Comparison of ENCODE assay signal across 1 cellular context in the genomic region with DNA sequence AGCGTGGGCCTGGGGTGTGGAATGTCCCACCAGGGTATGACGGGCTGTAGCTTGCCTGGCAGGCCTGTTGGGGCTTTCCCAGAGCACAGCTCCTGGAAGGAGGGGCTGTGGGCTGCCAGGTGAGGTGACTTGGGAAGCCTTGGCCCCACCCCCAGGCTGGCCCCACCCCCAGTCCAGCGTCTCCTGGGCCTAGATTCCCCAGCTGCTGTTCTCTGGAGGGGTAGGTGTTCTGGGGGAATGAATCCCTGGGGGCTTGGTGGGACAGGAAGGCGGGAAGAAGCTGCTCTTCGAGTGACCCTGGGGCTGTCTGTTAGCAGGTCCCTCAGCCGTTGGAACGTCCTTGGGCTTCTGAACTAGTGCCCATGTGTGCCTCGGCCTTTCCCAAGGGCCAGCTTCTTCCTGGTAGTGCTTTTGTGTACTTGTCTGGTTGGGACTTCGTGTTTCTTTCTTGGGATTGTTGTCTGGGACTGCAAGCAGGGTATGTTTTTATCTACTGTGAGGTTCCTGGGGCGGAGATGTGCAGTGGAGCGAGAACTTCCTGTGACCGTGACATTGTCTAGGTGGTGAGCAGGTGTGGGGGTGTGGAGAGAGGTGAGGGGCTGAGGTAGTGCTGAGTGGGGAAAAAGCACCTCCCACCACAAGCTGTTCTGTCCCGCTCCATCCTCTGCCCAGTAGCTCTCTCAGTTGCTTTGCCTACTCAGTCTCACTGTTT.
TF ChIP-seq lines count a peak whose summit lies in the region.

No MANE protein-coding gene starts in this region.

TF ChIP-seq in HepG2, 621 proteins besides CTCF, POLR2A, EP300 and RAD21 (continues in another document):
- TF ChIP-seq TMF1 (CRISPR knock-in tag; IDR thresholded peaks at IDR 0.05; ENCODE audit: low read depth) (no peak), ZSCAN12 (CRISPR knock-in tag; IDR thresholded peaks at IDR 0.05) (no peak), ZNF256 (CRISPR knock-in tag; conservative IDR thresholded peaks at IDR 0.05) (no peak), RBAK (CRISPR knock-in tag; IDR thresholded peaks at IDR 0.05) (no peak), ZNF773 (CRISPR knock-in tag; IDR thresholded peaks at IDR 0.05; ENCODE audit: borderline replicate concordance) (no peak), ATF3 (CRISPR knock-in tag; IDR thresholded peaks at IDR 0.05) (no peak), CHCHD3 (CRISPR knock-in tag; IDR thresholded peaks at IDR 0.05) (no peak), ZNF788 (CRISPR knock-in tag; IDR thresholded peaks at IDR 0.05; ENCODE audit: borderline replicate concordance) (no peak), IRF2 (CRISPR knock-in tag; IDR thresholded peaks at IDR 0.05) (no peak), ZNF326 (CRISPR knock-in tag; IDR thresholded peaks at IDR 0.05; ENCODE audit: borderline replicate concordance) (no peak), ZNF180 (CRISPR knock-in tag; IDR thresholded peaks at IDR 0.05; ENCODE audit: borderline replicate concordance, low read depth) (no peak), CAMTA2 (CRISPR knock-in tag; IDR thresholded peaks at IDR 0.05; ENCODE audit: borderline replicate concordance) (no peak), KLF16 (CRISPR knock-in tag; IDR thresholded peaks at IDR 0.05) (no peak), KDM5B (CRISPR knock-in tag; IDR thresholded peaks at IDR 0.05; ENCODE audit: borderline replicate concordance) (no peak), TRIM24 (CRISPR knock-in tag; IDR thresholded peaks at IDR 0.05) (no peak), ZNF619 (CRISPR knock-in tag; IDR thresholded peaks at IDR 0.05) (no peak), FOXK2 (IDR thresholded peaks at IDR 0.05) (no peak), PATZ1 (CRISPR knock-in tag; IDR thresholded peaks at IDR 0.05) (no peak), U2AF1 (optimal IDR thresholded peaks at IDR 0.05; ENCODE audit: low read depth, low read length) (no peak), ZKSCAN5 (CRISPR knock-in tag; IDR thresholded peaks at IDR 0.05) (no peak), XBP1 (CRISPR knock-in tag; IDR thresholded peaks at IDR 0.05) (no peak), KDM1A (CRISPR knock-in tag; IDR thresholded peaks at IDR 0.05) (no peak), ATAD3A (CRISPR knock-in tag; IDR thresholded peaks at IDR 0.05) (no peak), KLF9 (CRISPR knock-in tag; IDR thresholded peaks at IDR 0.05; ENCODE audit: low read depth) (no peak), ZNF367 (CRISPR knock-in tag; IDR thresholded peaks at IDR 0.05; ENCODE audit: borderline replicate concordance) (no peak), ZSCAN31 (CRISPR knock-in tag; IDR thresholded peaks at IDR 0.05; ENCODE audit: low read depth) (no peak), ARNT2 (CRISPR knock-in tag; IDR thresholded peaks at IDR 0.05; ENCODE audit: low read depth) (no peak), THAP7 (CRISPR knock-in tag; IDR thresholded peaks at IDR 0.05) (no peak), CBFB (CRISPR knock-in tag; IDR thresholded peaks at IDR 0.05) (no peak), PTBP1 (IDR thresholded peaks at IDR 0.05; ENCODE audit: low read depth, low read length, poor library complexity, severe bottlenecking) (no peak), PHB2 (IDR thresholded peaks at IDR 0.05; ENCODE audit: partially characterized antibody) (no peak), ZFP37 (CRISPR knock-in tag; IDR thresholded peaks at IDR 0.05; ENCODE audit: borderline replicate concordance) (no peak), REXO4 (CRISPR knock-in tag; IDR thresholded peaks at IDR 0.05; ENCODE audit: borderline replicate concordance) (no peak), AKNA (CRISPR knock-in tag; IDR thresholded peaks at IDR 0.05; ENCODE audit: borderline replicate concordance) (no peak), HNF4G (IDR thresholded peaks at IDR 0.05; ENCODE audit: borderline replicate concordance, low read depth, low read length) (no peak), HNF4G (CRISPR knock-in tag; IDR thresholded peaks at IDR 0.05; ENCODE audit: borderline replicate concordance, low read depth) (0 out of 2 replicates have a peak, but pooled peaks have one; percentile 0), ZNF75D (CRISPR knock-in tag; IDR thresholded peaks at IDR 0.05; ENCODE audit: borderline replicate concordance) (no peak), ZNF33A (CRISPR knock-in tag; IDR thresholded peaks at IDR 0.05; ENCODE audit: borderline replicate concordance) (no peak), KMT2A (CRISPR knock-in tag; IDR thresholded peaks at IDR 0.05) (0 out of 2 replicates have a peak, but pooled peaks have one; percentile 48), ZNF839 (CRISPR knock-in tag; IDR thresholded peaks at IDR 0.05; ENCODE audit: borderline replicate concordance) (0 out of 2 replicates have a peak, but pooled peaks have one; percentile 22), ZNF556 (CRISPR knock-in tag; IDR thresholded peaks at IDR 0.05; ENCODE audit: borderline replicate concordance) (no peak)
- TF ChIP-seq, protein P1, sequence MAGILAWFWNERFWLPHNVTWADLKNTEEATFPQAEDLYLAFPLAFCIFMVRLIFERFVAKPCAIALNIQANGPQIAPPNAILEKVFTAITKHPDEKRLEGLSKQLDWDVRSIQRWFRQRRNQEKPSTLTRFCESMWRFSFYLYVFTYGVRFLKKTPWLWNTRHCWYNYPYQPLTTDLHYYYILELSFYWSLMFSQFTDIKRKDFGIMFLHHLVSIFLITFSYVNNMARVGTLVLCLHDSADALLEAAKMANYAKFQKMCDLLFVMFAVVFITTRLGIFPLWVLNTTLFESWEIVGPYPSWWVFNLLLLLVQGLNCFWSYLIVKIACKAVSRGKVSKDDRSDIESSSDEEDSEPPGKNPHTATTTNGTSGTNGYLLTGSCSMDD (CRISPR knock-in tag; IDR thresholded peaks at IDR 0.05) = no peak
- TF ChIP-seq, protein P2, sequence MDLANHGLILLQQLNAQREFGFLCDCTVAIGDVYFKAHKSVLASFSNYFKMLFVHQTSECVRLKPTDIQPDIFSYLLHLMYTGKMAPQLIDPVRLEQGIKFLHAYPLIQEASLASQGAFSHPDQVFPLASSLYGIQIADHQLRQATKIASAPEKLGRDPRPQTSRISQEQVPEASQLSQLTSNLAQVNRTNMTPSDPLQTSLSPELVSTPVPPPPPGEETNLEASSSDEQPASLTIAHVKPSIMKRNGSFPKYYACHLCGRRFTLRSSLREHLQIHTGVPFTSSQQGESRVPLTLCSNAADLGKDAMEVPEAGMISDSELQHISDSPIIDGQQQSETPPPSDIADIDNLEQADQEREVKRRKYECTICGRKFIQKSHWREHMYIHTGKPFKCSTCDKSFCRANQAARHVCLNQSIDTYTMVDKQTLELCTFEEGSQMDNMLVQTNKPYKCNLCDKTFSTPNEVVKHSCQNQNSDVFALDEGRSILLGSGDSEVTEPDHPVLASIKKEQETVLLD (CRISPR knock-in tag; IDR thresholded peaks at IDR 0.05; ENCODE audit: low read depth) = no peak
- TF ChIP-seq, protein P3, sequence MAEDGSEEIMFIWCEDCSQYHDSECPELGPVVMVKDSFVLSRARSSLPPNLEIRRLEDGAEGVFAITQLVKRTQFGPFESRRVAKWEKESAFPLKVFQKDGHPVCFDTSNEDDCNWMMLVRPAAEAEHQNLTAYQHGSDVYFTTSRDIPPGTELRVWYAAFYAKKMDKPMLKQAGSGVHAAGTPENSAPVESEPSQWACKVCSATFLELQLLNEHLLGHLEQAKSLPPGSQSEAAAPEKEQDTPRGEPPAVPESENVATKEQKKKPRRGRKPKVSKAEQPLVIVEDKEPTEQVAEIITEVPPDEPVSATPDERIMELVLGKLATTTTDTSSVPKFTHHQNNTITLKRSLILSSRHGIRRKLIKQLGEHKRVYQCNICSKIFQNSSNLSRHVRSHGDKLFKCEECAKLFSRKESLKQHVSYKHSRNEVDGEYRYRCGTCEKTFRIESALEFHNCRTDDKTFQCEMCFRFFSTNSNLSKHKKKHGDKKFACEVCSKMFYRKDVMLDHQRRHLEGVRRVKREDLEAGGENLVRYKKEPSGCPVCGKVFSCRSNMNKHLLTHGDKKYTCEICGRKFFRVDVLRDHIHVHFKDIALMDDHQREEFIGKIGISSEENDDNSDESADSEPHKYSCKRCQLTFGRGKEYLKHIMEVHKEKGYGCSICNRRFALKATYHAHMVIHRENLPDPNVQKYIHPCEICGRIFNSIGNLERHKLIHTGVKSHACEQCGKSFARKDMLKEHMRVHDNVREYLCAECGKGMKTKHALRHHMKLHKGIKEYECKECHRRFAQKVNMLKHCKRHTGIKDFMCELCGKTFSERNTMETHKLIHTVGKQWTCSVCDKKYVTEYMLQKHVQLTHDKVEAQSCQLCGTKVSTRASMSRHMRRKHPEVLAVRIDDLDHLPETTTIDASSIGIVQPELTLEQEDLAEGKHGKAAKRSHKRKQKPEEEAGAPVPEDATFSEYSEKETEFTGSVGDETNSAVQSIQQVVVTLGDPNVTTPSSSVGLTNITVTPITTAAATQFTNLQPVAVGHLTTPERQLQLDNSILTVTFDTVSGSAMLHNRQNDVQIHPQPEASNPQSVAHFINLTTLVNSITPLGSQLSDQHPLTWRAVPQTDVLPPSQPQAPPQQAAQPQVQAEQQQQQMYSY (CRISPR knock-in tag; IDR thresholded peaks at IDR 0.05) = no peak
- TF ChIP-seq, protein P4, sequence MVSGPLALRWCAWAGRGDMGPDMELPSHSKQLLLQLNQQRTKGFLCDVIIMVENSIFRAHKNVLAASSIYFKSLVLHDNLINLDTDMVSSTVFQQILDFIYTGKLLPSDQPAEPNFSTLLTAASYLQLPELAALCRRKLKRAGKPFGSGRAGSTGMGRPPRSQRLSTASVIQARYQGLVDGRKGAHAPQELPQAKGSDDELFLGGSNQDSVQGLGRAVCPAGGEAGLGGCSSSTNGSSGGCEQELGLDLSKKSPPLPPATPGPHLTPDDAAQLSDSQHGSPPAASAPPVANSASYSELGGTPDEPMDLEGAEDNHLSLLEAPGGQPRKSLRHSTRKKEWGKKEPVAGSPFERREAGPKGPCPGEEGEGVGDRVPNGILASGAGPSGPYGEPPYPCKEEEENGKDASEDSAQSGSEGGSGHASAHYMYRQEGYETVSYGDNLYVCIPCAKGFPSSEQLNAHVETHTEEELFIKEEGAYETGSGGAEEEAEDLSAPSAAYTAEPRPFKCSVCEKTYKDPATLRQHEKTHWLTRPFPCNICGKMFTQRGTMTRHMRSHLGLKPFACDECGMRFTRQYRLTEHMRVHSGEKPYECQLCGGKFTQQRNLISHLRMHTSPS (CRISPR knock-in tag; IDR thresholded peaks at IDR 0.05; ENCODE audit: low read depth) = peak; percentile 1; the same call in 1 of the 2 replicates
- TF ChIP-seq, protein P5, sequence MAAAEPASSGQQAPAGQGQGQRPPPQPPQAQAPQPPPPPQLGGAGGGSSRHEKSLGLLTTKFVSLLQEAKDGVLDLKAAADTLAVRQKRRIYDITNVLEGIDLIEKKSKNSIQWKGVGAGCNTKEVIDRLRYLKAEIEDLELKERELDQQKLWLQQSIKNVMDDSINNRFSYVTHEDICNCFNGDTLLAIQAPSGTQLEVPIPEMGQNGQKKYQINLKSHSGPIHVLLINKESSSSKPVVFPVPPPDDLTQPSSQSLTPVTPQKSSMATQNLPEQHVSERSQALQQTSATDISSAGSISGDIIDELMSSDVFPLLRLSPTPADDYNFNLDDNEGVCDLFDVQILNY (CRISPR knock-in tag; conservative IDR thresholded peaks at IDR 0.05) = no peak
